ENCODE assay signal across 15 cellular contexts in genomic region chr18:49094979-49095632, GRCh38.
A peak's percentile ranks its signal among the peaks of the same experiment; 100 is the strongest.
DNase-seq lines count a peak whose midpoint lies in the region; ATAC-seq lines count a peak whose summit lies in the region.
"Had no signal": no experiment of that assay in that cellular context is flagged by ENCODE, and none has a peak within 500 bp of the region (broad histone marks: within the 10 kb centered on the region; RNA-seq: fewer than 3 reads in every experiment).

No MANE protein-coding gene starts in this region.

- ATAC-seq in activated CD4-positive, CD25-positive, alpha-beta regulatory T cell treated with anti-CD3 and anti-CD28 coated beads, Interleukin-2, amount 50 U/mL, for 24 hours = peak; percentile 75 to 82
- peak; percentile 86 for ATAC-seq in stimulated activated effector memory CD8-positive, alpha-beta T cell treated with anti-CD3 and anti-CD28 coated beads, Interleukin-12 subunit alpha, Interleukin-12 subunit beta, amount 100 ng/mL, for 72 hours
- ATAC-seq in HG03095 (IDR thresholded peaks at IDR 0.05; ENCODE audit: unreplicated experiment) = no peak

- DNase-seq in activated CD4-positive, CD25-positive, alpha-beta regulatory T cell treated with anti-CD3 and anti-CD28 coated beads, Interleukin-2, amount 50 U/mL, for 72 hours = no peak
- peak; percentile 13 for DNase-seq in OCI-M1 (lab: John Stamatoyannopoulos, UW)
- peak; percentile 91 for DNase-seq in fibroblast of gingiva (ENCODE audit: low read depth)
- DNase-seq in stimulated activated effector memory CD8-positive, alpha-beta T cell treated with anti-CD3 and anti-CD28 coated beads, Interleukin-12 subunit alpha, Interleukin-12 subunit beta, amount 100 ng/mL, for 72 hours (ENCODE audit: low spot score in 2 of 2) = no peak
- no peak for DNase-seq in GM19238 (ENCODE audit: insufficient read length, low spot score)
- DNase-seq in DMS114 treated with DMSO at 0.1 percent for 48 hours (lab: John Stamatoyannopoulos, UW; ENCODE audit: unreplicated experiment) = no peak
- DNase-seq: activated CD4-positive, alpha-beta T cell treated with anti-CD3 and anti-CD28 coated beads, Interleukin-2, amount 10 ng/mL, durations not matched to agents 24 days and 14 days; adrenal gland; heart left ventricle; NCI-H1436 treated with DMSO at 0.1 percent for 48 hours; nephron progenitor cell; SHP77; upper lobe of left lung had no signal

- no peaks in the 10 kb centered on the region for H3K9me3 Mint-ChIP-seq in stimulated activated effector memory CD8-positive, alpha-beta T cell treated with anti-CD3 and anti-CD28 coated beads, Interleukin-12 subunit alpha, Interleukin-12 subunit beta, amount 100 ng/mL, for 72 hours
- H3K9me3 Mint-ChIP-seq: activated CD4-positive, alpha-beta T cell treated with anti-CD3 and anti-CD28 coated beads, Interleukin-2, amount 10 ng/mL, durations not matched to agents 24 days and 14 days; nephron progenitor cell had no signal

- H3K27ac Mint-ChIP-seq in stimulated activated effector memory CD8-positive, alpha-beta T cell treated with anti-CD3 and anti-CD28 coated beads, Interleukin-12 subunit alpha, Interleukin-12 subunit beta, amount 100 ng/mL, for 72 hours = no peak overlapping the region
- H3K27ac Mint-ChIP-seq: activated CD4-positive, alpha-beta T cell treated with anti-CD3 and anti-CD28 coated beads, Interleukin-2, amount 10 ng/mL, durations not matched to agents 24 days and 14 days; nephron progenitor cell had no signal

- H3K4me1 Mint-ChIP-seq in stimulated activated effector memory CD8-positive, alpha-beta T cell treated with anti-CD3 and anti-CD28 coated beads, Interleukin-12 subunit alpha, Interleukin-12 subunit beta, amount 100 ng/mL, for 72 hours = peaks cover 21% of the 10 kb centered on the region

- H3K4me3 Mint-ChIP-seq in stimulated activated effector memory CD8-positive, alpha-beta T cell treated with anti-CD3 and anti-CD28 coated beads, Interleukin-12 subunit alpha, Interleukin-12 subunit beta, amount 100 ng/mL, for 72 hours = no peak overlapping the region
- H3K4me3 Mint-ChIP-seq: activated CD4-positive, alpha-beta T cell treated with anti-CD3 and anti-CD28 coated beads, Interleukin-2, amount 10 ng/mL, durations not matched to agents 24 days and 14 days; nephron progenitor cell had no signal

- peaks cover 13% of the 10 kb centered on the region for H3K36me3 Mint-ChIP-seq in stimulated activated effector memory CD8-positive, alpha-beta T cell treated with anti-CD3 and anti-CD28 coated beads, Interleukin-12 subunit alpha, Interleukin-12 subunit beta, amount 100 ng/mL, for 72 hours

Comparison
In these comparisons a context has a peak if more than half of its experiments do, and no peak if none do; other contexts are left out.
1. DNase-seq: peak in OCI-M1 (single experiment) and fibroblast of gingiva (single experiment); none in activated CD4-positive, CD25-positive, alpha-beta regulatory T cell treated with anti-CD3 and anti-CD28 coated beads, Interleukin-2, amount 50 U/mL, for 72 hours (single experiment), stimulated activated effector memory CD8-positive, alpha-beta T cell treated with anti-CD3 and anti-CD28 coated beads, Interleukin-12 subunit alpha, Interleukin-12 subunit beta, amount 100 ng/mL, for 72 hours (0 of 2), GM19238 (single experiment) and DMS114 treated with DMSO at 0.1 percent for 48 hours (single experiment).